ENCODE assay signal across 1 cellular context in the genomic region with DNA sequence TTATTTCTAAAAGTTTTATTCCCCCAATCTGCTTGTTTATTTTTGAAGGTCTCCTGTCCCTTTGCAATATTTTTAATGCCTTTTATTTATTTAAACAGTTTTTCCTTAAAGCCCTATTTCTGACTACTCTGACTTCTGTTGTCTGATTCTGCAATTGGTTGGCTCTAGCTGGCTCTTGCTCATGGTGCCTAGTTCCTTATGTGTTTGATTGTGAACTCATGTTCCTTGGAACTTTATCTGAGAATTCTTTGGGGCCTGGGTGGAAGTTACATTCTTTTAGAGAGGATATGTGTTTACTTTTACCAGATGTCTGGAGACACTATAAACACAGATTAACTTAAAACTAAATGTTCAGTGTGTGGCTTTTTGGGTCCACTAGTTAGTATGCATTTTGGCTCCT.
TF ChIP-seq lines count a peak whose summit lies in the region.

No MANE protein-coding gene starts in this region.

TF ChIP-seq in SK-N-SH, 30 proteins besides CTCF, POLR2A, EP300 and RAD21 (continued from another document):
- TF ChIP-seq, protein P1, sequence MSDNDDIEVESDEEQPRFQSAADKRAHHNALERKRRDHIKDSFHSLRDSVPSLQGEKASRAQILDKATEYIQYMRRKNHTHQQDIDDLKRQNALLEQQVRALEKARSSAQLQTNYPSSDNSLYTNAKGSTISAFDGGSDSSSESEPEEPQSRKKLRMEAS (IDR thresholded peaks at IDR 0.05; ENCODE audit: low read depth): no peak
- TF ChIP-seq, protein P2, sequence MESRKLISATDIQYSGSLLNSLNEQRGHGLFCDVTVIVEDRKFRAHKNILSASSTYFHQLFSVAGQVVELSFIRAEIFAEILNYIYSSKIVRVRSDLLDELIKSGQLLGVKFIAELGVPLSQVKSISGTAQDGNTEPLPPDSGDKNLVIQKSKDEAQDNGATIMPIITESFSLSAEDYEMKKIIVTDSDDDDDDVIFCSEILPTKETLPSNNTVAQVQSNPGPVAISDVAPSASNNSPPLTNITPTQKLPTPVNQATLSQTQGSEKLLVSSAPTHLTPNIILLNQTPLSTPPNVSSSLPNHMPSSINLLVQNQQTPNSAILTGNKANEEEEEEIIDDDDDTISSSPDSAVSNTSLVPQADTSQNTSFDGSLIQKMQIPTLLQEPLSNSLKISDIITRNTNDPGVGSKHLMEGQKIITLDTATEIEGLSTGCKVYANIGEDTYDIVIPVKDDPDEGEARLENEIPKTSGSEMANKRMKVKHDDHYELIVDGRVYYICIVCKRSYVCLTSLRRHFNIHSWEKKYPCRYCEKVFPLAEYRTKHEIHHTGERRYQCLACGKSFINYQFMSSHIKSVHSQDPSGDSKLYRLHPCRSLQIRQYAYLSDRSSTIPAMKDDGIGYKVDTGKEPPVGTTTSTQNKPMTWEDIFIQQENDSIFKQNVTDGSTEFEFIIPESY (IDR thresholded peaks at IDR 0.05; ENCODE audit: borderline replicate concordance, low read depth): no peak
- TF ChIP-seq, protein P3, sequence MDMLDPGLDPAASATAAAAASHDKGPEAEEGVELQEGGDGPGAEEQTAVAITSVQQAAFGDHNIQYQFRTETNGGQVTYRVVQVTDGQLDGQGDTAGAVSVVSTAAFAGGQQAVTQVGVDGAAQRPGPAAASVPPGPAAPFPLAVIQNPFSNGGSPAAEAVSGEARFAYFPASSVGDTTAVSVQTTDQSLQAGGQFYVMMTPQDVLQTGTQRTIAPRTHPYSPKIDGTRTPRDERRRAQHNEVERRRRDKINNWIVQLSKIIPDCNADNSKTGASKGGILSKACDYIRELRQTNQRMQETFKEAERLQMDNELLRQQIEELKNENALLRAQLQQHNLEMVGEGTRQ (IDR thresholded peaks at IDR 0.05; ENCODE audit: borderline replicate concordance, low read depth, low read length): no peak
- no peak for TF ChIP-seq NRF1 (IDR thresholded peaks at IDR 0.05; ENCODE audit: low read depth, low read length)
- TF ChIP-seq, protein P4, sequence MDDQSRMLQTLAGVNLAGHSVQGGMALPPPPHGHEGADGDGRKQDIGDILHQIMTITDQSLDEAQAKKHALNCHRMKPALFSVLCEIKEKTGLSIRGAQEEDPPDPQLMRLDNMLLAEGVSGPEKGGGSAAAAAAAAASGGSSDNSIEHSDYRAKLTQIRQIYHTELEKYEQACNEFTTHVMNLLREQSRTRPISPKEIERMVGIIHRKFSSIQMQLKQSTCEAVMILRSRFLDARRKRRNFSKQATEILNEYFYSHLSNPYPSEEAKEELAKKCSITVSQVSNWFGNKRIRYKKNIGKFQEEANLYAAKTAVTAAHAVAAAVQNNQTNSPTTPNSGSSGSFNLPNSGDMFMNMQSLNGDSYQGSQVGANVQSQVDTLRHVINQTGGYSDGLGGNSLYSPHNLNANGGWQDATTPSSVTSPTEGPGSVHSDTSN (IDR thresholded peaks at IDR 0.05): no peak
- TF ChIP-seq TCF12 (IDR thresholded peaks at IDR 0.05): no peak
- TF ChIP-seq NFIC (IDR thresholded peaks at IDR 0.05; ENCODE audit: borderline replicate concordance): no peak
- no peak for TF ChIP-seq ELF1 (IDR thresholded peaks at IDR 0.05)
- TF ChIP-seq RFX5 (IDR thresholded peaks at IDR 0.05; ENCODE audit: low read length): no peak
- no peak for TF ChIP-seq FOXJ3 (CRISPR knock-in tag; IDR thresholded peaks at IDR 0.05)
- TF ChIP-seq MXI1 (IDR thresholded peaks at IDR 0.05; ENCODE audit: low read depth, low read length): no peak
- no peak for TF ChIP-seq EZH2phosphoT487 (IDR thresholded peaks at IDR 0.05; ENCODE audit: borderline replicate concordance, low read depth)
- no peak for TF ChIP-seq GABPA (IDR thresholded peaks at IDR 0.05; ENCODE audit: low read depth)
- TF ChIP-seq, protein P5, sequence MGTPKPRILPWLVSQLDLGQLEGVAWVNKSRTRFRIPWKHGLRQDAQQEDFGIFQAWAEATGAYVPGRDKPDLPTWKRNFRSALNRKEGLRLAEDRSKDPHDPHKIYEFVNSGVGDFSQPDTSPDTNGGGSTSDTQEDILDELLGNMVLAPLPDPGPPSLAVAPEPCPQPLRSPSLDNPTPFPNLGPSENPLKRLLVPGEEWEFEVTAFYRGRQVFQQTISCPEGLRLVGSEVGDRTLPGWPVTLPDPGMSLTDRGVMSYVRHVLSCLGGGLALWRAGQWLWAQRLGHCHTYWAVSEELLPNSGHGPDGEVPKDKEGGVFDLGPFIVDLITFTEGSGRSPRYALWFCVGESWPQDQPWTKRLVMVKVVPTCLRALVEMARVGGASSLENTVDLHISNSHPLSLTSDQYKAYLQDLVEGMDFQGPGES (IDR thresholded peaks at IDR 0.05; ENCODE audit: low read depth, low read length): no peak
